ENCODE assay signal across 20 cellular contexts in genomic region chr13:46519177-46519576, GRCh38.
"Had no signal": no experiment of that assay in that cellular context is flagged by ENCODE, and none has a peak within 500 bp of the region (broad histone marks: within the 10 kb centered on the region; RNA-seq: fewer than 3 reads in every experiment).

No MANE protein-coding gene starts in this region.

- H3K27me3 ChIP-seq: hepatocyte, pancreas, right lobe of liver, transverse colon, uterus had no signal

- H3K9me3 Mint-ChIP-seq: effector memory CD8-positive, alpha-beta T cell had no signal

- ATAC-seq: effector memory CD8-positive, alpha-beta T cell; left lobe of liver; naive thymus-derived CD4-positive, alpha-beta T cell; right lobe of liver; stimulated activated memory B cell treated with anti-CD40 and anti-IgM and Interleukin-4, amounts not matched to agents 10 μg/mL and 1 μg/mL and 100 μg/mL, for 72 hours; stimulated activated naive CD8-positive, alpha-beta T cell treated with anti-CD3 and anti-CD28 coated beads, Interleukin-15, Interleukin-2, amounts not matched to agents 100 U/mL and 50 U/mL, for 24 hours; upper lobe of right lung had no signal

- H3K36me3 ChIP-seq: pancreas, right lobe of liver, thoracic aorta, transverse colon, upper lobe of right lung, uterus had no signal

- H3K4me3 ChIP-seq: coronary artery, hepatocyte, pancreas, right lobe of liver, thoracic aorta, transverse colon, upper lobe of right lung, uterus had no signal

- H3K27ac Mint-ChIP-seq: mesothelial cell of epicardium; naive thymus-derived CD4-positive, alpha-beta T cell; nephron progenitor cell; stimulated activated memory B cell treated with anti-CD40 and anti-IgM and Interleukin-4, amounts not matched to agents 10 μg/mL and 1 μg/mL and 100 μg/mL, for 72 hours had no signal

- H3K4me1 ChIP-seq: pancreas, right lobe of liver, upper lobe of right lung, uterus had no signal

- H3K4me1 Mint-ChIP-seq: stimulated activated memory B cell treated with anti-CD40 and anti-IgM and Interleukin-4, amounts not matched to agents 10 μg/mL and 1 μg/mL and 100 μg/mL, for 72 hours had no signal

- H3K4me3 Mint-ChIP-seq: effector memory CD8-positive, alpha-beta T cell; mesothelial cell of epicardium; naive thymus-derived CD4-positive, alpha-beta T cell; nephron progenitor cell; stimulated activated memory B cell treated with anti-CD40 and anti-IgM and Interleukin-4, amounts not matched to agents 10 μg/mL and 1 μg/mL and 100 μg/mL, for 72 hours had no signal

- H3K36me3 Mint-ChIP-seq: mesothelial cell of epicardium; stimulated activated memory B cell treated with anti-CD40 and anti-IgM and Interleukin-4, amounts not matched to agents 10 μg/mL and 1 μg/mL and 100 μg/mL, for 72 hours had no signal

- DNase-seq: effector memory CD8-positive, alpha-beta T cell; head of caudate nucleus; kidney; mesenchymal stem cell; naive thymus-derived CD4-positive, alpha-beta T cell; nephron progenitor cell; pancreas; retina; right lobe of liver; stimulated activated CD4-positive, alpha-beta T cell treated with anti-CD3 and anti-CD28 coated beads, Interleukin-4, amount 100 ng/mL, for 4 hours; stimulated activated naive CD8-positive, alpha-beta T cell treated with anti-CD3 and anti-CD28 coated beads, Interleukin-15, Interleukin-2, amounts not matched to agents 100 U/mL and 50 U/mL, for 24 hours; transverse colon; upper lobe of right lung; uterus had no signal

- H3K27ac ChIP-seq: coronary artery, hepatocyte, pancreas, thoracic aorta, transverse colon, upper lobe of right lung had no signal

- H3K9me3 ChIP-seq: pancreas, right lobe of liver, thoracic aorta, transverse colon, upper lobe of right lung, uterus had no signal
